In the genomic region with DNA sequence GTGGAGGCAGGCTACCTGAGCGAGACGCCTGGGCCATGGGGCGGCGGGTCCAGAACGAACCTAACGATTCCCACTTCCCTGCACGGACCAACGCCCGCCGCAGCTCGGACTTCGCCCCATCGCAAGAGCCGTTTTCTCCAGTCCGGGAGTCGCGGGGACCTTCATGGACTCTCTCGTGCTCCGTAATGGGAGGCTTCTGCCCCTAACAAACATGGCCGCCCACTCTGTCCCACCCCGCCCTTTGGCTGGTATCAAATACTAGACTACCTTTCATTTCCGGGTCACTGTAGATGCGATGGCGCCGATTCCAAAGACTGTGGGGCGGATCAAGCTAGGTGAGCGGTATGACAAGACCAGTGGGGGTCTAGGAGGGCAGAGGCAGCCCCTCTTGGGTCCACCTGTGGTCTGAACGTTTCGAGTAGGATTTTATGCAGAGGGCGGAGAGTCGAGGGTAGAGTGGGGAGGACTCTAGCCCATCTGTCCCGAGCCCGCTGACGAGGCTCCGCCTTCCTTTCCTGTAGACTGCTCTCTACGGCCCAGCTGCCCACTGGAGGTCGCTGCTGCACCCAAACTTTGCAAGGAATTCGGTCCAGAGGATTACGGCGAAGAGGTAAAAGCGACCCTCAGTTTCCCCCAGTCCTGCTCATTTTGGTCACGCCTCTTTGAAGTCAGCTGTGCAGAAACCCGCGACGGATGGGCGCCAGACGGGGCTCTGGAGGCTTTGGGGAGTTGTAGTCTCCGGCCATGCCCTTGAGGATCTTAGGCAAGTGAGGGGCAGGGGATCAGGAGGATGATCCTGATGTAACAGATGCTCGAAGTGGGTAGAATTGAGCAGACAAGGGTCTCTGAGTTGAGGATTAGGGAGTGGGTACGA, we compare ENCODE assay signal across 8 cellular contexts. TPM values are rescaled to one million over a fixed set of nuclear protein-coding genes. Genes with fewer than 3 reads are reported as not detected.
DNase-seq lines count a peak whose midpoint lies in the region; ATAC-seq, FAIRE-seq and TF ChIP-seq lines count a peak whose summit lies in the region.

A gene with protein sequence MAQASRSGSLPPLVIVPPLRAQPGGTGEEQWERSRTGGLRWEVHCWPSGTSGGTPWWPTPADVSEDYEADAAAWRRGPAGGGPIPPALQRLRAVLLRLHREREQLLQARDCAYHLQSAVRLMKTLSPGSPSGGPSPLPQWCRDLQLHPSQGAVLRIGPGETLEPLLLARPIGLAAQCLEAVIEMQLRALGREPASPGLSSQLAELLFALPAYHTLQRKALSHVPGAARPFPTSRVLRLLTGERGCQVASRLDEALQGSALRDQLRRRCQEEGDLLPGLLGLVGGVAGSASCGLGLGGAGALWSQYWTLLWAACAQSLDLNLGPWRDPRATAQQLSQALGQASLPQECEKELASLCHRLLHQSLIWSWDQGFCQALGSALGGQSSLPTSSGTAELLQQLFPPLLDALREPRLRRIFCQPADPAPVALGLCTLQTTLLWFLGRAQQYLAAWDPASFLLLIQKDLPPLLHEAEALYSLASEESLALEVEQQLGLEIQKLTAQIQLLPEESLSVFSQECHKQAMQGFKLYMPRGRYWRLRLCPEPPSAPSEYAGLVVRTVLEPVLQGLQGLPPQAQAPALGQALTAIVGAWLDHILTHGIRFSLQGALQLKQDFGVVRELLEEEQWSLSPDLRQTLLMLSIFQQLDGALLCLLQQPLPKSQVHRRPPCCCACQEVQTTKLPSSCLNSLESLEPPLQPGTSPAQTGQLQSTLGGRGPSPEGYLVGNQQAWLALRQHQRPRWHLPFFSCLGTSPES (minus strand): TSS at position 198 of the 874 bp plus-strand sequence. CDS start 161 bp downstream, at position 37.
A gene (plus strand): TSS at position 281 of the 874 bp plus-strand sequence. CDS start 15 bp downstream, at position 296.

- H2BK120ac ChIP-seq in H1 (replicated peaks; ENCODE audit: low read depth, low read length), result peak within 1 kb of the TSS; percentile 99

- no peaks in the 10 kb centered on the region for H3K9me3 ChIP-seq in H1 (ENCODE audit: insufficient read depth in 2 of 2, low read depth in 1 of 2, low read length in 1 of 2)

- H2AK5ac ChIP-seq in H1 (ENCODE audit: low read depth, low read length), result no peak within 1 kb of the TSS

- peak within 1 kb of the TSS; percentile 97; the same call in 1 of the 2 replicates for H2AFZ ChIP-seq in H1 (ENCODE audit: low read length)

- FAIRE-seq in H1 (lab: Jason Lieb, UNC), result peak; percentile 66

- DNase-seq in COR-L47 (lab: John Stamatoyannopoulos, UW), result peak; percentile 94
- peak; percentile 94 for DNase-seq in HS-27A (ENCODE audit: low read depth)
- peak; percentile 94 to 97 for DNase-seq in NOMO-1 (lab: John Stamatoyannopoulos, UW; ENCODE audit: unreplicated experiment in 2 of 2)
- peak; percentile 83 to 96 for DNase-seq in H1 (ENCODE audit: low read depth in 1 of 2, low spot score in 2 of 2)
- DNase-seq in mesenteric fat pad (ENCODE audit: low spot score), result peak; percentile 96
- peak; percentile 66 for DNase-seq in stimulated activated CD8-positive, alpha-beta memory T cell treated with anti-CD3 and anti-CD28 coated beads, Interleukin-15, amount 100 ng/mL, for 24 hours (ENCODE audit: low read depth)

- H4K20me1 ChIP-seq in H1 (replicated peaks in 1 of 2; ENCODE audit: control insufficient read depth in 1 of 2, insufficient read depth in 2 of 2, low read length in 2 of 2), result peaks cover 4 to 8% of the 10 kb centered on the region in 2 experiments

- peak within 1 kb of the TSS; percentile 95 for H4K5ac ChIP-seq in H1 (ENCODE audit: insufficient read length, low read depth, low read length)

- no peaks in the 10 kb centered on the region; the same call in 1 of the 2 replicates for H3K79me1 ChIP-seq in H1 (ENCODE audit: low read depth, low read length)

- peak within 1 kb of the TSS; percentile 98 to 100 for H3K4me2 ChIP-seq in H1 (ENCODE audit: insufficient read depth in 1 of 2, low read depth in 2 of 2, low read length in 2 of 2)

- H3K27me3 ChIP-seq in H1 (replicated peaks in 1 of 4; ENCODE audit: control insufficient read depth in 3 of 4, extremely low read depth in 1 of 4, insufficient read depth in 3 of 4, low read length in 3 of 4), result no peaks in the 10 kb centered on the region; a peak in 1 of 7 replicates

- peak within 1 kb of the TSS; percentile 100 for H3K18ac ChIP-seq in H1 (ENCODE audit: extremely low read depth, low read length)

- peak; percentile 81 to 95 (median 89) for TF ChIP-seq CTCF in H1 (IDR thresholded peaks at IDR 0.05; ENCODE audit: control extremely low read depth in 1 of 3, insufficient read depth in 1 of 3, low read depth in 1 of 3, low read length in 3 of 3)

- peak within 1 kb of the TSS; percentile 69 to 99 (median 93) for H3K4me3 ChIP-seq in H1 (ENCODE audit: extremely low read depth in 1 of 4, insufficient read depth in 2 of 4, low read depth in 3 of 4, low read length in 4 of 4)

- H2BK15ac ChIP-seq in H1 (ENCODE audit: low read length), result 0 out of 2 replicates have a peak within 1 kb of the TSS, but pooled peaks have one; percentile 92

- ATAC-seq in GM19467 (IDR thresholded peaks at IDR 0.05; ENCODE audit: unreplicated experiment), result peak; percentile 80

- no peak within 1 kb of the TSS for H3K23ac ChIP-seq in H1 (ENCODE audit: insufficient read length)

- peak within 1 kb of the TSS; percentile 92 for H3K27ac ChIP-seq in H1 (ENCODE audit: low read depth, low read length)

- TF ChIP-seq POLR2A in H1 (IDR thresholded peaks at IDR 0.05; ENCODE audit: control extremely low read depth in 1 of 2, low read depth in 2 of 2, low read length in 2 of 2), result peak in 1 of 2 experiments; percentile 91; a peak in 2 of 3 replicates

- TF ChIP-seq EP300 in H1 (IDR thresholded peaks at IDR 0.05; ENCODE audit: borderline replicate concordance in 1 of 2, low read depth in 2 of 2, low read length in 2 of 2), result no peak

- H3K79me2 ChIP-seq in H1 (ENCODE audit: control insufficient read depth in 1 of 2, insufficient read depth in 2 of 2, low read length in 2 of 2), result peaks cover 0 to 9% of the 10 kb centered on the region in 2 experiments; a peak in 1 of 4 replicates

- peak within 1 kb of the TSS; percentile 97 for H2BK5ac ChIP-seq in H1 (ENCODE audit: low read depth, low read length)

- peak within 1 kb of the TSS; percentile 85 for H3K4ac ChIP-seq in H1 (replicated peaks; ENCODE audit: insufficient read length, low read depth, low read length)

- WGBS in H1 (ENCODE audit: extremely low coverage in 1 of 2, insufficient coverage in 1 of 2, insufficient read length in 1 of 2, insufficient replicate concordance in 2 of 2, low coverage in 1 of 2, low lambda C conversion rate in 2 of 2, missing lambda C conversion rate in 1 of 2), 2 experiments, result 4% methylated on average over 50 of the region's 50 CpGs; no CpG with 5 or more reads in 1 of the 2 experiments

- peaks cover 9% of the 10 kb centered on the region; the same call in 1 of the 2 replicates for H3K23me2 ChIP-seq in H1 (ENCODE audit: low read depth, low read length)

- H4K91ac ChIP-seq in H1 (replicated peaks; ENCODE audit: insufficient read length, low read length), result peak within 1 kb of the TSS; percentile 98

- peak within 1 kb of the TSS; percentile 95 for H3K56ac ChIP-seq in H1 (replicated peaks; ENCODE audit: insufficient read length, low read depth, low read length)

- POLR2A ChIA-PET in activated CD8-positive, alpha-beta memory T cell treated with anti-CD3 and anti-CD28 coated beads for 36 hours (lab: Charles Lee), result interaction anchor here (0.8 to 2.9 kb wide), 4 partner anchors 10 to 49 kb away, joined by 3 to 10 read pairs (median 6); a partner anchor contains a TSS
- POLR2A ChIA-PET in H1 (lab: Charles Lee; ENCODE audit: partially characterized antibody), result interaction anchor here (0.9 to 7.3 kb wide), 21 partner anchors 9 to 105 kb away, joined by 3 to 85 read pairs (median 6); a partner anchor contains a TSS

- H4K8ac ChIP-seq in H1 (ENCODE audit: extremely low read depth, insufficient read depth, low read length), result peak within 1 kb of the TSS; percentile 99

- no peak within 1 kb of the TSS; the same call in 1 of the 2 replicates for H2BK12ac ChIP-seq in H1 (ENCODE audit: low read depth, low read length)

- peak within 1 kb of the TSS; percentile 68 to 87 (median 82) for H3K9ac ChIP-seq in H1 (replicated peaks in 1 of 4; ENCODE audit: extremely low read depth in 1 of 4, low read depth in 3 of 4, low read length in 3 of 4)

- peaks cover 0 to 6% (median 2%) of the 10 kb centered on the region in 4 experiments; a peak in 5 of 8 replicates for H3K36me3 ChIP-seq in H1 (ENCODE audit: control insufficient read depth in 2 of 4, insufficient read depth in 4 of 4, low read length in 3 of 4)

- H3K4me1 ChIP-seq in H1 (replicated peaks in 1 of 4; ENCODE audit: control insufficient read depth in 3 of 4, insufficient read depth in 4 of 4, low read length in 3 of 4), result peaks cover 0 to 10% (median 4%) of the 10 kb centered on the region in 4 experiments; a peak in 4 of 7 replicates

- TF ChIP-seq RAD21 in H1 (IDR thresholded peaks at IDR 0.05 in 1 of 2, conservative IDR thresholded peaks at IDR 0.05 in 1 of 2; ENCODE audit: low read depth in 2 of 2, low read length in 2 of 2), result peak; percentile 79 to 85

- no peak within 1 kb of the TSS for H3K14ac ChIP-seq in H1 (ENCODE audit: insufficient read length)

- no peak within 1 kb of the TSS for H2BK20ac ChIP-seq in H1 (ENCODE audit: low read length)

- CTCF ChIA-PET in activated CD8-positive, alpha-beta memory T cell treated with anti-CD3 and anti-CD28 coated beads for 36 hours (lab: Charles Lee), result interaction anchor here (0.8 to 3.8 kb wide), 21 partner anchors 9 to 233 kb away, joined by 3 to 34 read pairs (median 4); a partner anchor contains a TSS
- CTCF ChIA-PET in H1 (lab: Charles Lee; ENCODE audit: partially characterized antibody), result interaction anchor here (1.0 to 8.0 kb wide), 26 partner anchors 10 to 108 kb away, joined by 3 to 73 read pairs (median 6); a partner anchor contains a TSS

RNA-seq across cellular contexts. Expression of the first gene that starts in this region (rescaled TPM):
- 10 to 100 TPM; 18.9 to 20.2 TPM for total RNA-seq in activated CD8-positive, alpha-beta memory T cell treated with anti-CD3 and anti-CD28 coated beads for 36 hours
- total RNA-seq in H1 (2021; fragmentation: NEBNext Ultra II Directional; extraction: Animal tissue kit (Norgen Biotek cat#: 25700)), result 10.7 and 12.1 TPM in 2 replicates
- polyA plus RNA-seq in H1 (2011; rRNA removed), result 6.0 and 6.7 TPM in 2 replicates
- 5.9 TPM for polyA plus RNA-seq in H1 (2011; cell fraction: cytosol; rRNA removed)
- 20.6 TPM for polyA plus RNA-seq in H1 (2011; cell fraction: nucleus; rRNA removed)
- 5.5 to 8.1 TPM (median 6.8 TPM) in 4 replicates for polyA plus RNA-seq in H1 (2012, experiment 1 of 2)
- polyA plus RNA-seq in H1 (2012, experiment 2 of 2), result 4.4 TPM
- 5.4 TPM for polyA plus RNA-seq in H1 (2013, experiment 1 of 2)
- polyA plus RNA-seq in H1 (2013, experiment 2 of 2), result 3.8 TPM
- 20.4 and 22.4 TPM in 2 replicates for polyA minus RNA-seq in H1 (2011; rRNA and poly(A)+ RNA removed)
- 10.3 TPM for polyA minus RNA-seq in H1 (2011; cell fraction: cytosol; rRNA and poly(A)+ RNA removed)
- polyA minus RNA-seq in H1 (2011; cell fraction: nucleus; rRNA and poly(A)+ RNA removed), result 30.3 TPM
- total RNA-seq in mesenteric fat pad, result 9.1 TPM

RNA-seq across cellular contexts. Expression of the second gene that starts in this region (rescaled TPM):
- total RNA-seq in activated CD8-positive, alpha-beta memory T cell treated with anti-CD3 and anti-CD28 coated beads for 36 hours, result 10 to 100 TPM; 22.9 to 23.5 TPM
- total RNA-seq in H1 (2021; fragmentation: NEBNext Ultra II Directional; extraction: Animal tissue kit (Norgen Biotek cat#: 25700)), result 27.4 and 28.8 TPM in 2 replicates
- 29.9 and 36.1 TPM in 2 replicates for polyA plus RNA-seq in H1 (2011; rRNA removed)
- 29.6 TPM for polyA plus RNA-seq in H1 (2011; cell fraction: cytosol; rRNA removed)
- polyA plus RNA-seq in H1 (2011; cell fraction: nucleus; rRNA removed), result 91.5 TPM
- polyA plus RNA-seq in H1 (2012, experiment 1 of 2), result 20.1 to 25.2 TPM (median 23.8 TPM) in 4 replicates
- polyA plus RNA-seq in H1 (2012, experiment 2 of 2), result 18.1 TPM
- polyA plus RNA-seq in H1 (2013, experiment 1 of 2), result 17.3 TPM
- 17.2 TPM for polyA plus RNA-seq in H1 (2013, experiment 2 of 2)
- 22.5 and 28.6 TPM in 2 replicates for polyA minus RNA-seq in H1 (2011; rRNA and poly(A)+ RNA removed)
- 15.3 TPM for polyA minus RNA-seq in H1 (2011; cell fraction: cytosol; rRNA and poly(A)+ RNA removed)
- 30.2 TPM for polyA minus RNA-seq in H1 (2011; cell fraction: nucleus; rRNA and poly(A)+ RNA removed)
- total RNA-seq in mesenteric fat pad, result 16.8 TPM

Comparison
In these comparisons a context has a peak if more than half of its experiments do, and no peak if none do; other contexts are left out.
1. Peak in every context shown above with its lines: DNase-seq, ATAC-seq, H3K4me3 ChIP-seq and H3K27ac ChIP-seq.